23 cellular contexts compared by ENCODE assay signal in the genomic region with DNA sequence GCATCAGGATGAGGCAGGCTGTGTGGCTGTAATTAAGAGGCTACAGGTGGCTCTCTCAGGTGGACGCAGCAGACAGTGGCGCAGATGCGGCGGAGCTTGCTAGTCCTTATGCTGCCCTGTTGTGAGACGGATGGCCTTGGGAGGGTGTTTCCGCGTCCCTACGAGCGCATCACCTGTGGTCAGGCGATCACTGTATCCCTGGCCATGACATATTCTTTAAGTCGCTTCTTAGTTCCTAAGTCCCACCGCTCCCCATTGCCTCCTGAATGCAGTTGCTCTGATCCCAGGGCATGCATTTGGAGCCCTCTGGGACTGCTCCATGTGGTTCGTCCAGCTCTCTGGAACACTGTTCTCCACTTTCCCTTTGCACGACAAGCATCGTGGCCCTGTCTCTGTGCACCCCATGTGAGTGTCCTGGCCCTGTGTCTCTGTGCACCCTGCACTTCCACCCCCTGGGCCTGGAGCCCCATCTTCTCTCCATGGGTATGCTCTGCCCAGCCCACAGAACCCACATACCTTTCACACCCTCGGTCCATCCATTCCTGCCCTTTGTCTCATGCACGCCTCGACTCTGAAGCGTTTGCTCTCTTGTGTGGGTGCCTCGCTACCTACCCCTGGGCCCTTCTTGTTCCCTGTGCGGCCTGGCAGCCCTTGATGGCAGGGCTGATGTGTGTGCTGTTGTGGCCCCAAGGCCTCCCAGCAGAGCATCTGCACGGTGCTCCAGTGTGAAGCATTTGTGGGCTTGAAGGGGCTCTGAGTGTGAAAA.
DNase-seq lines count a peak whose midpoint lies in the region; ATAC-seq and TF ChIP-seq lines count a peak whose summit lies in the region.
"Had no signal": no experiment of that assay in that cellular context is flagged by ENCODE, and none has a peak within 500 bp of the region (broad histone marks: within the 10 kb centered on the region; RNA-seq: fewer than 3 reads in every experiment).

No MANE protein-coding gene starts in this region.

- intact Hi-C loops in activated CD4-positive, alpha-beta memory T cell treated with anti-CD3 and anti-CD28 coated beads for 36 hours (cut with micrococcal nuclease), result no loop called here

- peak; percentile 8 for DNase-seq in activated CD4-positive, alpha-beta memory T cell treated with anti-CD3 and anti-CD28 coated beads, Interleukin-2, amount 10 ng/mL, durations not matched to agents 7 days and 5 days
- no peak for DNase-seq in activated CD4-positive, alpha-beta memory T cell treated with anti-CD3 and anti-CD28 coated beads for 36 hours
- no peak for DNase-seq in stimulated activated naive CD8-positive, alpha-beta T cell treated with anti-CD3 and anti-CD28 coated beads, Interleukin-15, amount 100 ng/mL, for 72 hours
- no peak for DNase-seq in stimulated activated naive CD8-positive, alpha-beta T cell treated with anti-CD3 and anti-CD28 coated beads, Interleukin-15, Interleukin-2, amounts not matched to agents 100 U/mL and 50 U/mL, for 24 hours
- DNase-seq in progenitor cell of endocrine pancreas (ENCODE audit: low spot score, unreplicated experiment) (no peak), GOT3 (lab: John Stamatoyannopoulos, UW) (no peak), T1000 (lab: John Stamatoyannopoulos, UW) (no peak)
- DNase-seq: 8988T; ACHN; BE2C; Calu3; CD8-positive, alpha-beta memory T cell; DMS79 treated with DMSO at 0.1 percent for 48 hours; GF-D8; HCEC 1CT; NCI-H1048; NCI-H1694; NCI-H2029 treated with DMSO at 0.1 percent for 48 hours; NCI-H446 treated with DMSO at 0.1 percent for 48 hours; NCI-H526; Right ventricle myocardium superior; RPMI8226 had no signal

- CTCF ChIA-PET in activated CD4-positive, alpha-beta memory T cell treated with anti-CD3 and anti-CD28 coated beads, Interleukin-2, amount 10 ng/mL, durations not matched to agents 7 days and 5 days (lab: Charles Lee), result no interaction called here
- CTCF ChIA-PET in activated CD4-positive, alpha-beta memory T cell treated with anti-CD3 and anti-CD28 coated beads for 36 hours (lab: Charles Lee), result no interaction called here

- ATAC-seq in stimulated activated naive CD8-positive, alpha-beta T cell treated with anti-CD3 and anti-CD28 coated beads, Interleukin-15, amount 100 ng/mL, for 72 hours, result peak; percentile 24
- no peak for ATAC-seq in stimulated activated naive CD8-positive, alpha-beta T cell treated with anti-CD3 and anti-CD28 coated beads, Interleukin-15, Interleukin-2, amounts not matched to agents 100 U/mL and 50 U/mL, for 24 hours

- POLR2A ChIA-PET in activated CD4-positive, alpha-beta memory T cell treated with anti-CD3 and anti-CD28 coated beads, Interleukin-2, amount 10 ng/mL, durations not matched to agents 7 days and 5 days (lab: Charles Lee), result no interaction called here
- POLR2A ChIA-PET in activated CD4-positive, alpha-beta memory T cell treated with anti-CD3 and anti-CD28 coated beads for 36 hours (lab: Charles Lee), result no interaction called here

- TF ChIP-seq CTCF in progenitor cell of endocrine pancreas (IDR thresholded peaks at IDR 0.05; ENCODE audit: unreplicated experiment), result no peak

- no peaks in the 10 kb centered on the region for H3K4me1 Mint-ChIP-seq in activated CD4-positive, alpha-beta memory T cell treated with anti-CD3 and anti-CD28 coated beads, Interleukin-2, amount 10 ng/mL, durations not matched to agents 7 days and 5 days
- no peaks in the 10 kb centered on the region for H3K4me1 Mint-ChIP-seq in activated CD4-positive, alpha-beta memory T cell treated with anti-CD3 and anti-CD28 coated beads for 36 hours (ENCODE audit: low read depth)
- peaks cover 8% of the 10 kb centered on the region for H3K4me1 Mint-ChIP-seq in stimulated activated naive CD8-positive, alpha-beta T cell treated with anti-CD3 and anti-CD28 coated beads, Interleukin-15, amount 100 ng/mL, for 72 hours
- H3K4me1 Mint-ChIP-seq in progenitor cell of endocrine pancreas (ENCODE audit: low read depth), result no peaks in the 10 kb centered on the region

- peaks cover 53% of the 10 kb centered on the region for H3K27me3 Mint-ChIP-seq in activated CD4-positive, alpha-beta memory T cell treated with anti-CD3 and anti-CD28 coated beads, Interleukin-2, amount 10 ng/mL, durations not matched to agents 7 days and 5 days
- H3K27me3 Mint-ChIP-seq in activated CD4-positive, alpha-beta memory T cell treated with anti-CD3 and anti-CD28 coated beads for 36 hours, result peaks cover 10% of the 10 kb centered on the region
- H3K27me3 Mint-ChIP-seq in stimulated activated naive CD8-positive, alpha-beta T cell treated with anti-CD3 and anti-CD28 coated beads, Interleukin-15, amount 100 ng/mL, for 72 hours, result peaks cover 6% of the 10 kb centered on the region
- peaks cover 9% of the 10 kb centered on the region for H3K27me3 Mint-ChIP-seq in progenitor cell of endocrine pancreas

- no peak overlapping the region for H3K4me3 Mint-ChIP-seq in activated CD4-positive, alpha-beta memory T cell treated with anti-CD3 and anti-CD28 coated beads, Interleukin-2, amount 10 ng/mL, durations not matched to agents 7 days and 5 days
- H3K4me3 Mint-ChIP-seq in activated CD4-positive, alpha-beta memory T cell treated with anti-CD3 and anti-CD28 coated beads for 36 hours, result no peak overlapping the region
- no peak overlapping the region for H3K4me3 Mint-ChIP-seq in stimulated activated naive CD8-positive, alpha-beta T cell treated with anti-CD3 and anti-CD28 coated beads, Interleukin-15, amount 100 ng/mL, for 72 hours
- H3K4me3 Mint-ChIP-seq in progenitor cell of endocrine pancreas (ENCODE audit: low read depth), result no peak overlapping the region
- H3K4me3 Mint-ChIP-seq: CD14-positive monocyte; CD8-positive, alpha-beta memory T cell had no signal

- no peak overlapping the region for H3K27ac Mint-ChIP-seq in activated CD4-positive, alpha-beta memory T cell treated with anti-CD3 and anti-CD28 coated beads, Interleukin-2, amount 10 ng/mL, durations not matched to agents 7 days and 5 days
- no peak overlapping the region for H3K27ac Mint-ChIP-seq in activated CD4-positive, alpha-beta memory T cell treated with anti-CD3 and anti-CD28 coated beads for 36 hours
- no peak overlapping the region for H3K27ac Mint-ChIP-seq in stimulated activated naive CD8-positive, alpha-beta T cell treated with anti-CD3 and anti-CD28 coated beads, Interleukin-15, amount 100 ng/mL, for 72 hours
- H3K27ac Mint-ChIP-seq in progenitor cell of endocrine pancreas, result peak overlapping the region; percentile 34
- H3K27ac Mint-ChIP-seq: CD8-positive, alpha-beta memory T cell had no signal

- H3K9me3 Mint-ChIP-seq in activated CD4-positive, alpha-beta memory T cell treated with anti-CD3 and anti-CD28 coated beads, Interleukin-2, amount 10 ng/mL, durations not matched to agents 7 days and 5 days, result no peaks in the 10 kb centered on the region
- peaks cover 3% of the 10 kb centered on the region for H3K9me3 Mint-ChIP-seq in activated CD4-positive, alpha-beta memory T cell treated with anti-CD3 and anti-CD28 coated beads for 36 hours
- H3K9me3 Mint-ChIP-seq in stimulated activated naive CD8-positive, alpha-beta T cell treated with anti-CD3 and anti-CD28 coated beads, Interleukin-15, amount 100 ng/mL, for 72 hours, result no peaks in the 10 kb centered on the region
- H3K9me3 Mint-ChIP-seq in progenitor cell of endocrine pancreas (ENCODE audit: low read depth), result no peaks in the 10 kb centered on the region

- no peaks in the 10 kb centered on the region for H3K36me3 Mint-ChIP-seq in activated CD4-positive, alpha-beta memory T cell treated with anti-CD3 and anti-CD28 coated beads, Interleukin-2, amount 10 ng/mL, durations not matched to agents 7 days and 5 days (ENCODE audit: low read depth)
- peaks cover 2% of the 10 kb centered on the region for H3K36me3 Mint-ChIP-seq in activated CD4-positive, alpha-beta memory T cell treated with anti-CD3 and anti-CD28 coated beads for 36 hours
- no peaks in the 10 kb centered on the region for H3K36me3 Mint-ChIP-seq in progenitor cell of endocrine pancreas (ENCODE audit: insufficient read depth)
- H3K36me3 Mint-ChIP-seq: CD14-positive monocyte; CD8-positive, alpha-beta memory T cell had no signal
